In the genomic region with DNA sequence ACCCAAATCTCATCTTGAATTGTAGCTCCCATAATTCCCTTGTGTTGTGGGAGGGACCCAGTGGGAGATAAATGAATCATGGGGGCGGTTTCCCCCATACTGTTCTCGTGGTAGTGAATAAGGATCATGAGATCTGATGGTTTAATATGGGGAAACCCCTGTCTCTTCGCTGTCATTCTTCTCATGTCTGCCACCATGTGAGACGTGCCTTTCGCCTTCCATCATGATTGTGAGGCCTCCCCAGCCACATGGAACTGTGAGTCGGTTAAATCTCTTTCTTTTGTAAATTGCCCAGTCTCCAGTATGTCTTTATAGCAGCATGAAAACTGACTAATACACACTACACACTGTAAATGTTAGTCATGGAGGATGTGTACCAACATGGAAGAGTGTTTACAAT, we compare ENCODE assay signal across 11 cellular contexts. TPM values are rescaled to one million over a fixed set of nuclear protein-coding genes. Genes with fewer than 3 reads are reported as not detected.
DNase-seq lines count a peak whose midpoint lies in the region; ATAC-seq and TF ChIP-seq lines count a peak whose summit lies in the region.
"Not testable (repeated sequence)": the region's sequence is repeated elsewhere in the genome, so short reads cannot be mapped to it uniquely, and the experiment has no call there.
"Had no signal": no experiment of that assay in that cellular context is flagged by ENCODE, and none has a peak within 500 bp of the region (broad histone marks: within the 10 kb centered on the region; RNA-seq: fewer than 3 reads in every experiment).

No MANE protein-coding gene starts in this region.

- H3K4me3 Mint-ChIP-seq in activated CD4-positive, alpha-beta T cell treated with anti-CD3 and anti-CD28 coated beads, Interleukin-2, amount 10 ng/mL, durations not matched to agents 7 days and 5 days, result not testable (repeated sequence)
- peak overlapping the region; percentile 43 for H3K4me3 Mint-ChIP-seq in activated T-cell treated with anti-CD3 and anti-CD28 coated beads, Interleukin-2, amount 50 U/mL, for 24 hours
- peak overlapping the region; percentile 53 for H3K4me3 Mint-ChIP-seq in activated naive CD4-positive, alpha-beta T cell treated with anti-CD3 and anti-CD28 coated beads, Interleukin-2, amount 50 U/mL, for 24 hours
- H3K4me3 Mint-ChIP-seq in stimulated activated effector memory CD8-positive, alpha-beta T cell treated with anti-CD3 and anti-CD28 coated beads, Interleukin-12 subunit alpha, Interleukin-12 subunit beta, amount 100 ng/mL, for 72 hours, result peak overlapping the region; percentile 11

- H3K4me3 ChIP-seq in epithelial cell of esophagus (ENCODE audit: low read length), result not testable (repeated sequence)

- not testable (repeated sequence) for H3K27me3 Mint-ChIP-seq in activated CD4-positive, alpha-beta T cell treated with anti-CD3 and anti-CD28 coated beads, Interleukin-2, amount 10 ng/mL, durations not matched to agents 7 days and 5 days; activated T-cell treated with anti-CD3 and anti-CD28 coated beads, Interleukin-2, amount 50 U/mL, for 24 hours; activated naive CD4-positive, alpha-beta T cell treated with anti-CD3 and anti-CD28 coated beads, Interleukin-2, amount 50 U/mL, for 24 hours

- H3K27ac Mint-ChIP-seq in activated CD4-positive, alpha-beta T cell treated with anti-CD3 and anti-CD28 coated beads, Interleukin-2, amount 10 ng/mL, durations not matched to agents 7 days and 5 days, result peak overlapping the region; percentile 44
- H3K27ac Mint-ChIP-seq in activated T-cell treated with anti-CD3 and anti-CD28 coated beads, Interleukin-2, amount 50 U/mL, for 24 hours, result peak overlapping the region; percentile 89
- peak overlapping the region; percentile 82 for H3K27ac Mint-ChIP-seq in activated naive CD4-positive, alpha-beta T cell treated with anti-CD3 and anti-CD28 coated beads, Interleukin-2, amount 50 U/mL, for 24 hours
- peak overlapping the region; percentile 72 for H3K27ac Mint-ChIP-seq in stimulated activated effector memory CD8-positive, alpha-beta T cell treated with anti-CD3 and anti-CD28 coated beads, Interleukin-12 subunit alpha, Interleukin-12 subunit beta, amount 100 ng/mL, for 72 hours

- POLR2A ChIA-PET in activated CD4-positive, alpha-beta T cell treated with anti-CD3 and anti-CD28 coated beads, Interleukin-2, amount 10 ng/mL, durations not matched to agents 7 days and 5 days (lab: Charles Lee), result not testable (repeated sequence)

- ATAC-seq in stimulated activated effector memory CD8-positive, alpha-beta T cell treated with anti-CD3 and anti-CD28 coated beads, Interleukin-12 subunit alpha, Interleukin-12 subunit beta, amount 100 ng/mL, for 72 hours, result peak; percentile 85

- peaks cover 21% of the 10 kb centered on the region for H3K9me3 Mint-ChIP-seq in activated CD4-positive, alpha-beta T cell treated with anti-CD3 and anti-CD28 coated beads, Interleukin-2, amount 10 ng/mL, durations not matched to agents 7 days and 5 days
- peaks cover 22% of the 10 kb centered on the region for H3K9me3 Mint-ChIP-seq in activated T-cell treated with anti-CD3 and anti-CD28 coated beads, Interleukin-2, amount 50 U/mL, for 24 hours
- not testable (repeated sequence) for H3K9me3 Mint-ChIP-seq in activated naive CD4-positive, alpha-beta T cell treated with anti-CD3 and anti-CD28 coated beads, Interleukin-2, amount 50 U/mL, for 24 hours; stimulated activated effector memory CD8-positive, alpha-beta T cell treated with anti-CD3 and anti-CD28 coated beads, Interleukin-12 subunit alpha, Interleukin-12 subunit beta, amount 100 ng/mL, for 72 hours

- not testable (repeated sequence) for TF ChIP-seq CTCF in epithelial cell of esophagus (IDR thresholded peaks at IDR 0.05; ENCODE audit: insufficient read depth, low read depth, low read length, missing control alignments)

- peaks cover 65% of the 10 kb centered on the region for H3K4me1 Mint-ChIP-seq in activated CD4-positive, alpha-beta T cell treated with anti-CD3 and anti-CD28 coated beads, Interleukin-2, amount 10 ng/mL, durations not matched to agents 7 days and 5 days
- H3K4me1 Mint-ChIP-seq in activated T-cell treated with anti-CD3 and anti-CD28 coated beads, Interleukin-2, amount 50 U/mL, for 24 hours (ENCODE audit: low read depth), result peaks cover 68% of the 10 kb centered on the region
- H3K4me1 Mint-ChIP-seq in activated naive CD4-positive, alpha-beta T cell treated with anti-CD3 and anti-CD28 coated beads, Interleukin-2, amount 50 U/mL, for 24 hours, result peaks cover 65% of the 10 kb centered on the region
- H3K4me1 Mint-ChIP-seq in stimulated activated effector memory CD8-positive, alpha-beta T cell treated with anti-CD3 and anti-CD28 coated beads, Interleukin-12 subunit alpha, Interleukin-12 subunit beta, amount 100 ng/mL, for 72 hours, result peaks cover 69% of the 10 kb centered on the region

- DNase-seq in CD1c-positive myeloid dendritic cell (ENCODE audit: extremely low spot score) (peak; percentile 61), SK-MEL-5 (ENCODE audit: low read depth, low spot score) (peak; percentile 50), epithelial cell of esophagus (ENCODE audit: low read depth) (peak; percentile 67)
- DNase-seq in activated CD4-positive, alpha-beta T cell treated with anti-CD3 and anti-CD28 coated beads, Interleukin-2, amount 10 ng/mL, durations not matched to agents 7 days and 5 days; stimulated activated effector memory CD8-positive, alpha-beta T cell treated with anti-CD3 and anti-CD28 coated beads, Interleukin-12 subunit alpha, Interleukin-12 subunit beta, amount 100 ng/mL, for 72 hours (ENCODE audit: low spot score in 2 of 2): not testable (repeated sequence)
- peak; percentile 54 for DNase-seq in activated T-cell treated with anti-CD3 and anti-CD28 coated beads, Interleukin-2, amount 50 U/mL, for 24 hours
- peak; percentile 67 for DNase-seq in stimulated activated CD4-positive, alpha-beta T cell treated with anti-CD3 and anti-CD28 coated beads, Interleukin-15, amount 100 ng/mL, for 24 hours

- CTCF ChIA-PET in activated CD4-positive, alpha-beta T cell treated with anti-CD3 and anti-CD28 coated beads, Interleukin-2, amount 10 ng/mL, durations not matched to agents 7 days and 5 days (lab: Charles Lee), result interaction anchor here (0.9 kb wide), 1 partner anchor 12 kb away, joined by 3 read pairs; no protein-coding TSS in a partner anchor

- peaks cover 21% of the 10 kb centered on the region for H3K36me3 Mint-ChIP-seq in activated CD4-positive, alpha-beta T cell treated with anti-CD3 and anti-CD28 coated beads, Interleukin-2, amount 10 ng/mL, durations not matched to agents 7 days and 5 days (ENCODE audit: low read depth)
- H3K36me3 Mint-ChIP-seq in activated T-cell treated with anti-CD3 and anti-CD28 coated beads, Interleukin-2, amount 50 U/mL, for 24 hours (ENCODE audit: low read depth), result peaks cover 31% of the 10 kb centered on the region
- H3K36me3 Mint-ChIP-seq in activated naive CD4-positive, alpha-beta T cell treated with anti-CD3 and anti-CD28 coated beads, Interleukin-2, amount 50 U/mL, for 24 hours, result not testable (repeated sequence)
- peaks cover 15% of the 10 kb centered on the region for H3K36me3 Mint-ChIP-seq in stimulated activated effector memory CD8-positive, alpha-beta T cell treated with anti-CD3 and anti-CD28 coated beads, Interleukin-12 subunit alpha, Interleukin-12 subunit beta, amount 100 ng/mL, for 72 hours

- in situ Hi-C loops in SK-MEL-5 (cut with HindIII; ENCODE audit: low pct_unique_long_range_greater_than_20kb, low sequenced_read_pairs), result not testable (repeated sequence)

RNA-seq across cellular contexts. Expression of a gene that starts 12.6 kb away (rescaled TPM):
- 75.9 and 81.3 TPM in 2 replicates for total RNA-seq in SK-MEL-5 (2014; rRNA removed; shearing (Covaris generic))
- polyA plus RNA-seq in SK-MEL-5 (2015; cell fraction: cytosol; rRNA removed), result 200 and 208 TPM in 2 replicates
- 36.2 and 50.2 TPM in 2 replicates for polyA plus RNA-seq in SK-MEL-5 (2015; cell fraction: nucleus; rRNA removed)
- 10 to 100 TPM; 29.5 to 29.9 TPM for total RNA-seq in activated CD4-positive, alpha-beta T cell treated with anti-CD3 and anti-CD28 coated beads, Interleukin-2, amount 10 ng/mL, durations not matched to agents 7 days and 5 days

RNA-seq across cellular contexts. Expression of a gene that starts 37.2 kb away (rescaled TPM):
- total RNA-seq in SK-MEL-5 (2014; rRNA removed; shearing (Covaris generic)), result 2.4 and 3.4 TPM in 2 replicates
- 13.1 and 32.3 TPM in 2 replicates for polyA plus RNA-seq in SK-MEL-5 (2015; cell fraction: cytosol; rRNA removed)
- polyA plus RNA-seq in SK-MEL-5 (2015; cell fraction: nucleus; rRNA removed), result 29.2 and 34.7 TPM in 2 replicates
- total RNA-seq in activated CD4-positive, alpha-beta T cell treated with anti-CD3 and anti-CD28 coated beads, Interleukin-2, amount 10 ng/mL, durations not matched to agents 7 days and 5 days, result not detected
- total RNA-seq: A172, GM23248, T-helper 17 cell had no signal
- polyA plus RNA-seq: GM23248 had no signal

RNA-seq across cellular contexts. Expression of a gene that starts 50.7 kb away (rescaled TPM):
- total RNA-seq in SK-MEL-5 (2014; rRNA removed; shearing (Covaris generic)), result 46.4 and 50.1 TPM in 2 replicates
- 68.3 and 105 TPM in 2 replicates for polyA plus RNA-seq in SK-MEL-5 (2015; cell fraction: cytosol; rRNA removed)
- 50.2 and 63.2 TPM in 2 replicates for polyA plus RNA-seq in SK-MEL-5 (2015; cell fraction: nucleus; rRNA removed)
- total RNA-seq in activated CD4-positive, alpha-beta T cell treated with anti-CD3 and anti-CD28 coated beads, Interleukin-2, amount 10 ng/mL, durations not matched to agents 7 days and 5 days, result 10 to 100 TPM; 40.3 to 42.6 TPM
